Comparison of ENCODE assay signal across 1 cellular context in the genomic region with DNA sequence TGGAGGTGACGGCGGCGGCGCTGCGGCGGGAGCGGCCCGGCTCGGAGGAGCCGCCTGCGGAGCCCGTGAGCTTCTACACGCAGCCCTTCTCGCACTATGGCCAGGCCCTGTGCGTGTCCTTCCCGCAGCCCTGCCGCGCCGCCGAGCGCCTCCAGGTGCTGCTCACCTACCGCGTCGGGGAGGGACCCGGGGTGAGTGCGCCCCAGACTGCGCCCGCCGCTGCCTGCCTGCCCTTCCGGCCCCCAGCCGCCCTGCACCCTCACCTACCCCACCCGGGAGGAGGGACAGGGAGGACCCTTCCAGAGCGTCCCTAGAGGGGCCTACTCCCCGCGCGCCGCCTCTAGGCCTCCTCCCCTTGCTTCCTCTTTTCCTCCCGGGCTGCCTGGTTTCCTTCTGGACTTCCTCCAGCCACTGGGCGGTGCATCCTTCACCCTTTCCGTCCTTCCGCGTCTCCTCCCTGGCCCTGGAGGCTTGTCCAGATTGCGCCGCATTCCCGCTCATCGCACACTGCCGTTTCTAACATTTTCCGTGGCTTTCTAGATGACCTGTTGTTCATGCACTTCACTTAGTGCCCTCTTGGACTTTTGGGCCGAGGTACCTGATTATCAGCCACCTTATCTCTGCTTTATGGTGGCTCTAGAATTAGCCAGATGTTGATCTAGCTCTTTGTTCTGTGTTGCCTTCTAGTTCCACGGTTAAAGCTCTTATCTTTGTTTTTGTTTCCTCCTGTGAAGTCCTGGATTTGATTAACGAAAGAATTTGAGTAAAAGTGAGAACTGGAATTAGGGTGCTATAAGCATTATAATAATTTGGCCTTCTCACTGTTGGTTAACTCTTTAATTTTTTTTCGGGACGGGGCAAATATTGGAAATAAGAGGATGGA.
A peak's percentile ranks its signal among the peaks of the same experiment; 100 is the strongest.
TF ChIP-seq lines count a peak whose summit lies in the region.

No MANE protein-coding gene starts in this region.

TF ChIP-seq in HepG2, 621 proteins besides CTCF, POLR2A, EP300 and RAD21 (continues in another document):
- TF ChIP-seq IKZF1 (IDR thresholded peaks at IDR 0.05) (no peak), FOXJ3 (CRISPR knock-in tag; IDR thresholded peaks at IDR 0.05; ENCODE audit: borderline replicate concordance) (no peak), PAX8 (CRISPR knock-in tag; IDR thresholded peaks at IDR 0.05; ENCODE audit: borderline replicate concordance) (no peak), SOX5 (CRISPR knock-in tag; IDR thresholded peaks at IDR 0.05; ENCODE audit: borderline replicate concordance) (0 out of 2 replicates have a peak, but pooled peaks have one; percentile 7), ZNF34 (CRISPR knock-in tag; IDR thresholded peaks at IDR 0.05; ENCODE audit: borderline replicate concordance) (peak; percentile 77; the same call in 1 of the 2 replicates), ZBTB20 (CRISPR knock-in tag; IDR thresholded peaks at IDR 0.05; ENCODE audit: borderline replicate concordance, low read depth) (peak; percentile 79), NRL (CRISPR knock-in tag; IDR thresholded peaks at IDR 0.05; ENCODE audit: borderline replicate concordance) (0 out of 2 replicates have a peak, but pooled peaks have one; percentile 58), EZH2 (conservative IDR thresholded peaks at IDR 0.05; ENCODE audit: low read depth, low read length) (no peak), STAT5B (CRISPR knock-in tag; IDR thresholded peaks at IDR 0.05) (no peak), BRD4 (CRISPR knock-in tag; IDR thresholded peaks at IDR 0.05) (0 out of 2 replicates have a peak, but pooled peaks have one; percentile 54), MTA3 (CRISPR knock-in tag; IDR thresholded peaks at IDR 0.05) (no peak), ZSCAN12 (CRISPR knock-in tag; IDR thresholded peaks at IDR 0.05) (no peak), SMC3 (IDR thresholded peaks at IDR 0.05; ENCODE audit: low read length) (no peak), ZNF772 (CRISPR knock-in tag; IDR thresholded peaks at IDR 0.05) (peak; percentile 68; the same call in 1 of the 2 replicates), DR1 (CRISPR knock-in tag; IDR thresholded peaks at IDR 0.05) (no peak), TOPORS (CRISPR knock-in tag; IDR thresholded peaks at IDR 0.05) (no peak), NFKBIZ (CRISPR knock-in tag; IDR thresholded peaks at IDR 0.05) (no peak), NCOA1 (CRISPR knock-in tag; IDR thresholded peaks at IDR 0.05) (0 out of 2 replicates have a peak, but pooled peaks have one; percentile 52), CREM (IDR thresholded peaks at IDR 0.05) (no peak), CREM (CRISPR knock-in tag; IDR thresholded peaks at IDR 0.05) (no peak), ZNF703 (CRISPR knock-in tag; IDR thresholded peaks at IDR 0.05; ENCODE audit: borderline replicate concordance) (no peak), ZKSCAN8 (CRISPR knock-in tag; IDR thresholded peaks at IDR 0.05; ENCODE audit: borderline replicate concordance) (no peak)
- TF ChIP-seq, protein P1, sequence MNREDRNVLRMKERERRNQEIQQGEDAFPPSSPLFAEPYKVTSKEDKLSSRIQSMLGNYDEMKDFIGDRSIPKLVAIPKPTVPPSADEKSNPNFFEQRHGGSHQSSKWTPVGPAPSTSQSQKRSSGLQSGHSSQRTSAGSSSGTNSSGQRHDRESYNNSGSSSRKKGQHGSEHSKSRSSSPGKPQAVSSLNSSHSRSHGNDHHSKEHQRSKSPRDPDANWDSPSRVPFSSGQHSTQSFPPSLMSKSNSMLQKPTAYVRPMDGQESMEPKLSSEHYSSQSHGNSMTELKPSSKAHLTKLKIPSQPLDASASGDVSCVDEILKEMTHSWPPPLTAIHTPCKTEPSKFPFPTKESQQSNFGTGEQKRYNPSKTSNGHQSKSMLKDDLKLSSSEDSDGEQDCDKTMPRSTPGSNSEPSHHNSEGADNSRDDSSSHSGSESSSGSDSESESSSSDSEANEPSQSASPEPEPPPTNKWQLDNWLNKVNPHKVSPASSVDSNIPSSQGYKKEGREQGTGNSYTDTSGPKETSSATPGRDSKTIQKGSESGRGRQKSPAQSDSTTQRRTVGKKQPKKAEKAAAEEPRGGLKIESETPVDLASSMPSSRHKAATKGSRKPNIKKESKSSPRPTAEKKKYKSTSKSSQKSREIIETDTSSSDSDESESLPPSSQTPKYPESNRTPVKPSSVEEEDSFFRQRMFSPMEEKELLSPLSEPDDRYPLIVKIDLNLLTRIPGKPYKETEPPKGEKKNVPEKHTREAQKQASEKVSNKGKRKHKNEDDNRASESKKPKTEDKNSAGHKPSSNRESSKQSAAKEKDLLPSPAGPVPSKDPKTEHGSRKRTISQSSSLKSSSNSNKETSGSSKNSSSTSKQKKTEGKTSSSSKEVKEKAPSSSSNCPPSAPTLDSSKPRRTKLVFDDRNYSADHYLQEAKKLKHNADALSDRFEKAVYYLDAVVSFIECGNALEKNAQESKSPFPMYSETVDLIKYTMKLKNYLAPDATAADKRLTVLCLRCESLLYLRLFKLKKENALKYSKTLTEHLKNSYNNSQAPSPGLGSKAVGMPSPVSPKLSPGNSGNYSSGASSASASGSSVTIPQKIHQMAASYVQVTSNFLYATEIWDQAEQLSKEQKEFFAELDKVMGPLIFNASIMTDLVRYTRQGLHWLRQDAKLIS (CRISPR knock-in tag; IDR thresholded peaks at IDR 0.05): no peak
- TF ChIP-seq, protein P2, sequence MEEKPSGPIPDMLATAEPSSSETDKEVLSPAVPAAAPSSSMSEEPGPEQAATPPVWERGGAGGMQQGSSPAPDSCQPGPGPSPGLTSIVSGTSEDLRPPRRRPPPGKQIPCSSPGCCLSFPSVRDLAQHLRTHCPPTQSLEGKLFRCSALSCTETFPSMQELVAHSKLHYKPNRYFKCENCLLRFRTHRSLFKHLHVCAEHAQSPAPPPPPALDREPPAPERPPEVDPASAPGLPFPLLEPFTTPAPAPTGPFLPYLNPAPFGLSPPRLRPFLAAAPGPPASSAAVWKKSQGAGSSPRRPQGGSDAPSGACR (CRISPR knock-in tag; IDR thresholded peaks at IDR 0.05): no peak; the same call in 1 of the 2 replicates
- TF ChIP-seq, protein P3, sequence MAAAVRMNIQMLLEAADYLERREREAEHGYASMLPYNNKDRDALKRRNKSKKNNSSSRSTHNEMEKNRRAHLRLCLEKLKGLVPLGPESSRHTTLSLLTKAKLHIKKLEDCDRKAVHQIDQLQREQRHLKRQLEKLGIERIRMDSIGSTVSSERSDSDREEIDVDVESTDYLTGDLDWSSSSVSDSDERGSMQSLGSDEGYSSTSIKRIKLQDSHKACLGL (CRISPR knock-in tag; IDR thresholded peaks at IDR 0.05): no peak; the same call in 1 of the 2 replicates
- TF ChIP-seq, protein P4, sequence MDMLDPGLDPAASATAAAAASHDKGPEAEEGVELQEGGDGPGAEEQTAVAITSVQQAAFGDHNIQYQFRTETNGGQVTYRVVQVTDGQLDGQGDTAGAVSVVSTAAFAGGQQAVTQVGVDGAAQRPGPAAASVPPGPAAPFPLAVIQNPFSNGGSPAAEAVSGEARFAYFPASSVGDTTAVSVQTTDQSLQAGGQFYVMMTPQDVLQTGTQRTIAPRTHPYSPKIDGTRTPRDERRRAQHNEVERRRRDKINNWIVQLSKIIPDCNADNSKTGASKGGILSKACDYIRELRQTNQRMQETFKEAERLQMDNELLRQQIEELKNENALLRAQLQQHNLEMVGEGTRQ (IDR thresholded peaks at IDR 0.05; ENCODE audit: low read depth, low read length): no peak
- TF ChIP-seq, protein P4 (CRISPR knock-in tag; IDR thresholded peaks at IDR 0.05; ENCODE audit: borderline replicate concordance): no peak; the same call in 1 of the 2 replicates
- TF ChIP-seq, protein P5, sequence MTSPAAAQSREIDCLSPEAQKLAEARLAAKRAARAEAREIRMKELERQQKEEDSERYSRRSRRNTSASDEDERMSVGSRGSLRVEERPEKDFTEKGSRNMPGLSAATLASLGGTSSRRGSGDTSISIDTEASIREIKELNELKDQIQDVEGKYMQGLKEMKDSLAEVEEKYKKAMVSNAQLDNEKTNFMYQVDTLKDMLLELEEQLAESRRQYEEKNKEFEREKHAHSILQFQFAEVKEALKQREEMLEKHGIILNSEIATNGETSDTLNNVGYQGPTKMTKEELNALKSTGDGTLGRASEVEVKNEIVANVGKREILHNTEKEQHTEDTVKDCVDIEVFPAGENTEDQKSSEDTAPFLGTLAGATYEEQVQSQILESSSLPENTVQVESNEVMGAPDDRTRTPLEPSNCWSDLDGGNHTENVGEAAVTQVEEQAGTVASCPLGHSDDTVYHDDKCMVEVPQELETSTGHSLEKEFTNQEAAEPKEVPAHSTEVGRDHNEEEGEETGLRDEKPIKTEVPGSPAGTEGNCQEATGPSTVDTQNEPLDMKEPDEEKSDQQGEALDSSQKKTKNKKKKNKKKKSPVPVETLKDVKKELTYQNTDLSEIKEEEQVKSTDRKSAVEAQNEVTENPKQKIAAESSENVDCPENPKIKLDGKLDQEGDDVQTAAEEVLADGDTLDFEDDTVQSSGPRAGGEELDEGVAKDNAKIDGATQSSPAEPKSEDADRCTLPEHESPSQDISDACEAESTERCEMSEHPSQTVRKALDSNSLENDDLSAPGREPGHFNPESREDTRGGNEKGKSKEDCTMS (CRISPR knock-in tag; conservative IDR thresholded peaks at IDR 0.05): no peak
- TF ChIP-seq, protein P6, sequence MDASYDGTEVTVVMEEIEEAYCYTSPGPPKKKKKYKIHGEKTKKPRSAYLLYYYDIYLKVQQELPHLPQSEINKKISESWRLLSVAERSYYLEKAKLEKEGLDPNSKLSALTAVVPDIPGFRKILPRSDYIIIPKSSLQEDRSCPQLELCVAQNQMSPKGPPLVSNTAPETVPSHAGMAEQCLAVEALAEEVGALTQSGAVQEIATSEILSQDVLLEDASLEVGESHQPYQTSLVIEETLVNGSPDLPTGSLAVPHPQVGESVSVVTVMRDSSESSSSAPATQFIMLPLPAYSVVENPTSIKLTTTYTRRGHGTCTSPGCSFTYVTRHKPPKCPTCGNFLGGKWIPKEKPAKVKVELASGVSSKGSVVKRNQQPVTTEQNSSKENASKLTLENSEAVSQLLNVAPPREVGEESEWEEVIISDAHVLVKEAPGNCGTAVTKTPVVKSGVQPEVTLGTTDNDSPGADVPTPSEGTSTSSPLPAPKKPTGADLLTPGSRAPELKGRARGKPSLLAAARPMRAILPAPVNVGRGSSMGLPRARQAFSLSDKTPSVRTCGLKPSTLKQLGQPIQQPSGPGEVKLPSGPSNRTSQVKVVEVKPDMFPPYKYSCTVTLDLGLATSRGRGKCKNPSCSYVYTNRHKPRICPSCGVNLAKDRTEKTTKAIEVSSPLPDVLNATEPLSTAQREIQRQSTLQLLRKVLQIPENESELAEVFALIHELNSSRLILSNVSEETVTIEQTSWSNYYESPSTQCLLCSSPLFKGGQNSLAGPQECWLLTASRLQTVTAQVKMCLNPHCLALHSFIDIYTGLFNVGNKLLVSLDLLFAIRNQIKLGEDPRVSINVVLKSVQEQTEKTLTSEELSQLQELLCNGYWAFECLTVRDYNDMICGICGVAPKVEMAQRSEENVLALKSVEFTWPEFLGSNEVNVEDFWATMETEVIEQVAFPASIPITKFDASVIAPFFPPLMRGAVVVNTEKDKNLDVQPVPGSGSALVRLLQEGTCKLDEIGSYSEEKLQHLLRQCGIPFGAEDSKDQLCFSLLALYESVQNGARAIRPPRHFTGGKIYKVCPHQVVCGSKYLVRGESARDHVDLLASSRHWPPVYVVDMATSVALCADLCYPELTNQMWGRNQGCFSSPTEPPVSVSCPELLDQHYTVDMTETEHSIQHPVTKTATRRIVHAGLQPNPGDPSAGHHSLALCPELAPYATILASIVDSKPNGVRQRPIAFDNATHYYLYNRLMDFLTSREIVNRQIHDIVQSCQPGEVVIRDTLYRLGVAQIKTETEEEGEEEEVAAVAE (CRISPR knock-in tag; IDR thresholded peaks at IDR 0.05; ENCODE audit: borderline replicate concordance): no peak
- TF ChIP-seq, protein P7, sequence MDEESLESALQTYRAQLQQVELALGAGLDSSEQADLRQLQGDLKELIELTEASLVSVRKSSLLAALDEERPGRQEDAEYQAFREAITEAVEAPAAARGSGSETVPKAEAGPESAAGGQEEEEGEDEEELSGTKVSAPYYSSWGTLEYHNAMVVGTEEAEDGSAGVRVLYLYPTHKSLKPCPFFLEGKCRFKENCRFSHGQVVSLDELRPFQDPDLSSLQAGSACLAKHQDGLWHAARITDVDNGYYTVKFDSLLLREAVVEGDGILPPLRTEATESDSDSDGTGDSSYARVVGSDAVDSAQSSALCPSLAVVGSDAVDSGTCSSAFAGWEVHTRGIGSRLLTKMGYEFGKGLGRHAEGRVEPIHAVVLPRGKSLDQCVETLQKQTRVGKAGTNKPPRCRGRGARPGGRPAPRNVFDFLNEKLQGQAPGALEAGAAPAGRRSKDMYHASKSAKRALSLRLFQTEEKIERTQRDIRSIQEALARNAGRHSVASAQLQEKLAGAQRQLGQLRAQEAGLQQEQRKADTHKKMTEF (CRISPR knock-in tag; IDR thresholded peaks at IDR 0.05): peak; percentile 63; the same call in 1 of the 2 replicates
- TF ChIP-seq, protein P8, sequence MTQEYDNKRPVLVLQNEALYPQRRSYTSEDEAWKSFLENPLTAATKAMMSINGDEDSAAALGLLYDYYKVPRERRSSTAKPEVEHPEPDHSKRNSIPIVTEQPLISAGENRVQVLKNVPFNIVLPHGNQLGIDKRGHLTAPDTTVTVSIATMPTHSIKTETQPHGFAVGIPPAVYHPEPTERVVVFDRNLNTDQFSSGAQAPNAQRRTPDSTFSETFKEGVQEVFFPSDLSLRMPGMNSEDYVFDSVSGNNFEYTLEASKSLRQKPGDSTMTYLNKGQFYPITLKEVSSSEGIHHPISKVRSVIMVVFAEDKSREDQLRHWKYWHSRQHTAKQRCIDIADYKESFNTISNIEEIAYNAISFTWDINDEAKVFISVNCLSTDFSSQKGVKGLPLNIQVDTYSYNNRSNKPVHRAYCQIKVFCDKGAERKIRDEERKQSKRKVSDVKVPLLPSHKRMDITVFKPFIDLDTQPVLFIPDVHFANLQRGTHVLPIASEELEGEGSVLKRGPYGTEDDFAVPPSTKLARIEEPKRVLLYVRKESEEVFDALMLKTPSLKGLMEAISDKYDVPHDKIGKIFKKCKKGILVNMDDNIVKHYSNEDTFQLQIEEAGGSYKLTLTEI (CRISPR knock-in tag; conservative IDR thresholded peaks at IDR 0.05): no peak
- TF ChIP-seq, protein P9, sequence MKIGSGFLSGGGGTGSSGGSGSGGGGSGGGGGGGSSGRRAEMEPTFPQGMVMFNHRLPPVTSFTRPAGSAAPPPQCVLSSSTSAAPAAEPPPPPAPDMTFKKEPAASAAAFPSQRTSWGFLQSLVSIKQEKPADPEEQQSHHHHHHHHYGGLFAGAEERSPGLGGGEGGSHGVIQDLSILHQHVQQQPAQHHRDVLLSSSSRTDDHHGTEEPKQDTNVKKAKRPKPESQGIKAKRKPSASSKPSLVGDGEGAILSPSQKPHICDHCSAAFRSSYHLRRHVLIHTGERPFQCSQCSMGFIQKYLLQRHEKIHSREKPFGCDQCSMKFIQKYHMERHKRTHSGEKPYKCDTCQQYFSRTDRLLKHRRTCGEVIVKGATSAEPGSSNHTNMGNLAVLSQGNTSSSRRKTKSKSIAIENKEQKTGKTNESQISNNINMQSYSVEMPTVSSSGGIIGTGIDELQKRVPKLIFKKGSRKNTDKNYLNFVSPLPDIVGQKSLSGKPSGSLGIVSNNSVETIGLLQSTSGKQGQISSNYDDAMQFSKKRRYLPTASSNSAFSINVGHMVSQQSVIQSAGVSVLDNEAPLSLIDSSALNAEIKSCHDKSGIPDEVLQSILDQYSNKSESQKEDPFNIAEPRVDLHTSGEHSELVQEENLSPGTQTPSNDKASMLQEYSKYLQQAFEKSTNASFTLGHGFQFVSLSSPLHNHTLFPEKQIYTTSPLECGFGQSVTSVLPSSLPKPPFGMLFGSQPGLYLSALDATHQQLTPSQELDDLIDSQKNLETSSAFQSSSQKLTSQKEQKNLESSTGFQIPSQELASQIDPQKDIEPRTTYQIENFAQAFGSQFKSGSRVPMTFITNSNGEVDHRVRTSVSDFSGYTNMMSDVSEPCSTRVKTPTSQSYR (CRISPR knock-in tag; IDR thresholded peaks at IDR 0.05; ENCODE audit: borderline replicate concordance): no peak; the same call in 1 of the 2 replicates
